21 cellular contexts compared by ENCODE assay signal in the genomic region with DNA sequence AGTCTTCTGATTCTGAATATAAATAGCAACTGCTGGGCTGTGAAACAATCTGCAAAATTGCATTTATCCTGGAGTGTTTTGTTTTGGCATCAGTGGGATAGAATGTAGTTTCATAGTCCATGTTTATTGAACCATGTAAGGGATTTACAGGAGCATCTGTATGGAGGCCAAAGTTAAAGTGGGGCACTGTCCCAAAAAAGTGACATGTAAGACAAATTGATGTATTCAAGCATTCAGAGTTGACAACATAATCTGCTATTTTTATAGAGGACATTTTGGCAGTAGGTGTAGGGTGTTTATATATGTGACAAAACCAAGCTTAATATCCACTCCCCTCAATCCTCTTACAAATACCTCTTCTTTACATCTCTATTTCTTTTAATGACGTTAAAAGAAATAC.
DNase-seq lines count a peak whose midpoint lies in the region; TF ChIP-seq lines count a peak whose summit lies in the region.
"Had no signal": no experiment of that assay in that cellular context is flagged by ENCODE, and none has a peak within 500 bp of the region (broad histone marks: within the 10 kb centered on the region; RNA-seq: fewer than 3 reads in every experiment).

No MANE protein-coding gene starts in this region.

- no peak for TF ChIP-seq CTCF in retinal pigment epithelial cell (conservative IDR thresholded peaks at IDR 0.05; ENCODE audit: low read depth, low read length)
- TF ChIP-seq CTCF in foreskin fibroblast (IDR thresholded peaks at IDR 0.05; ENCODE audit: low read depth, low read length) = no peak

- DNase-seq in DMS53 (lab: John Stamatoyannopoulos, UW) = peak; percentile 4
- no peak for DNase-seq in DMS53 treated with DMSO at 0.1 percent for 48 hours (lab: John Stamatoyannopoulos, UW; ENCODE audit: unreplicated experiment)
- peak; percentile 63 to 87 for DNase-seq in HAP-1 (ENCODE audit: low spot score in 2 of 2)
- peak; percentile 28 for DNase-seq in adipocyte (ENCODE audit: low read depth)
- DNase-seq in retinal pigment epithelial cell (ENCODE audit: low read depth) = peak; percentile 59
- DNase-seq in foreskin fibroblast = no peak
- no peak for DNase-seq in cortex of kidney (lab: John Stamatoyannopoulos, UW)
- DNase-seq: 8988T; Caco-2; CD4-positive, alpha-beta memory T cell; DMS153; MM.1S; NCI-H1048; NCI-H1417 treated with DMSO at 0.1 percent for 48 hours; NCI-H1930; NCI-H226; NCI-H524 treated with DMSO at 0.1 percent for 48 hours; NCI-H82; OCI-M1 had no signal

- H3K9me3 ChIP-seq in HAP-1 (no peaks in the 10 kb centered on the region), adipocyte (ENCODE audit: control insufficient read depth, low read length) (no peaks in the 10 kb centered on the region)
- H3K9me3 ChIP-seq: Caco-2 had no signal

- H3K36me3 ChIP-seq in HAP-1 (replicated peaks) = no peaks in the 10 kb centered on the region
- no peaks in the 10 kb centered on the region for H3K36me3 ChIP-seq in adipocyte (ENCODE audit: control insufficient read depth, insufficient read depth, low read length, severe bottlenecking)
- H3K36me3 ChIP-seq: BLaER1 treated with 17β-estradiol and CSF1 and Interleukin-3, amounts not matched to agents 10 nM and 100 nM had no signal

- in situ Hi-C loops in HAP-1 (cut with MboI; ENCODE audit: low sequenced_read_pairs) = no loop called here

- H3K4me1 ChIP-seq in HAP-1 (peaks cover 9% of the 10 kb centered on the region), adipocyte (ENCODE audit: control insufficient read depth, insufficient read depth, low read length) (peaks cover 6% of the 10 kb centered on the region)
- H3K4me1 ChIP-seq: Caco-2 had no signal

- no peaks in the 10 kb centered on the region for H3K27me3 ChIP-seq in HAP-1 (ENCODE audit: low read depth)
- no peaks in the 10 kb centered on the region for H3K27me3 ChIP-seq in adipocyte (replicated peaks; ENCODE audit: control insufficient read depth, insufficient read depth, low read length)
- H3K27me3 ChIP-seq: BLaER1 treated with 17β-estradiol and CSF1 and Interleukin-3, amounts not matched to agents 10 nM and 100 nM had no signal

- H3K9ac ChIP-seq in adipocyte (ENCODE audit: low read length) = no peak overlapping the region
- H3K9ac ChIP-seq: BLaER1 treated with 17β-estradiol and CSF1 and Interleukin-3, amounts not matched to agents 10 nM and 100 nM had no signal

- H3K4me3 ChIP-seq in HAP-1 = no peak overlapping the region
- no peak overlapping the region for H3K4me3 ChIP-seq in adipocyte (ENCODE audit: low read length)
- H3K4me3 ChIP-seq in retinal pigment epithelial cell (ENCODE audit: low read length) = no peak overlapping the region
- H3K4me3 ChIP-seq in foreskin fibroblast (ENCODE audit: low read depth in 1 of 2, low read length in 2 of 2) = no peak overlapping the region
- H3K4me3 ChIP-seq: BLaER1 treated with 17β-estradiol and CSF1 and Interleukin-3, amounts not matched to agents 10 nM and 100 nM; K562 had no signal

Comparison
In these comparisons a context has a peak if more than half of its experiments do, and no peak if none do; other contexts are left out.
1. DNase-seq: peak in DMS53 (single experiment), HAP-1 (2 of 2), adipocyte (single experiment) and retinal pigment epithelial cell (single experiment); none in DMS53 treated with DMSO at 0.1 percent for 48 hours (single experiment), foreskin fibroblast (0 of 2) and cortex of kidney (single experiment).